25 cellular contexts compared by ENCODE assay signal in the genomic region with DNA sequence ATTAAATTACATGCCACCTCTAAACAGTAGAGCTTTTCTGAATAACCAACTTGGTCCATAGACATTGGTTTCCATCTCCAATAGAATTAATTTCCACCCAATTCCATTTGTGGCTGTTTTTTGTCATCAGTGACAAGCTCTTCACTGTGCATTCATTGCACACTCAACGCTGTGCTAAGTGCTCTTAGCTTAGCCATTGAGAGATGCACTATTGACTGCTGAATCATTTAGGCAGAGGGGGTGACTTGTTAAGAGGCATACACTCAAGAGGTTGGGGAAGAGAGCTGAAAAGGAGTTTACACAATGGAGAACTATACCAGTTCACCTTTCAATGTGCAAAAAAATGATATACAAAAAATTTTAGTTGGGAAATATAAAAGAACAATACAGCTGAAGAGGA. TPM values are rescaled to one million over a fixed set of nuclear protein-coding genes. Genes with fewer than 3 reads are reported as not detected.
DNase-seq lines count a peak whose midpoint lies in the region; ATAC-seq and TF ChIP-seq lines count a peak whose summit lies in the region.
"Had no signal": no experiment of that assay in that cellular context is flagged by ENCODE, and none has a peak within 500 bp of the region (broad histone marks: within the 10 kb centered on the region; RNA-seq: fewer than 3 reads in every experiment).

No MANE protein-coding gene starts in this region.

- in situ Hi-C loops in IMR-90 (cut with MboI; ENCODE audit: low sequenced_read_pairs): no loop called here

- H4K91ac ChIP-seq in IMR-90 (ENCODE audit: insufficient read depth, low read depth, low read length): no peak overlapping the region

- peaks cover 3% of the 10 kb centered on the region for H3K9me1 ChIP-seq in IMR-90 (ENCODE audit: insufficient read depth, low read length)

- ATAC-seq in IMR-90 (ENCODE audit: low read depth) (no peak), lung (ENCODE audit: insufficient read depth, low FRiP score) (peak; percentile 59), GM18870 (IDR thresholded peaks at IDR 0.05; ENCODE audit: unreplicated experiment) (no peak), HG02678 (IDR thresholded peaks at IDR 0.05; ENCODE audit: unreplicated experiment) (no peak)
- ATAC-seq: activated T-cell treated with anti-CD3 and anti-CD28 coated beads, Interleukin-2, amount 50 U/mL, for 4 hours; gastroesophageal sphincter; GM23338; T-cell had no signal

- H2AK9ac ChIP-seq in IMR-90 (replicated peaks; ENCODE audit: low read depth, low read length, poor library complexity): no peak overlapping the region

- no peak overlapping the region for H3K14ac ChIP-seq in IMR-90 (replicated peaks; ENCODE audit: low read depth, low read length)

- BruUV-seq in IMR-90 (replicated peaks; lab: Mats Ljungman, UMichigan): no TSS peak

- no CpG with 5 or more reads among the region's 1 CpG for WGBS in IMR-90 (ENCODE audit: extremely low coverage in 2 of 2, insufficient read length in 1 of 2), 2 experiments
- 71 to 89% methylated on average over 1 of the region's 1 CpG for WGBS in lung, 2 donors

- dilution Hi-C loops in IMR-90 (cut with HindIII; ENCODE audit: low sequenced_read_pairs, unreplicated experiment): loop anchor here (25.0 kb wide), 1 partner anchor 250 kb away; a partner anchor contains a TSS

- H2AK5ac ChIP-seq in IMR-90 (ENCODE audit: low read depth, low read length): peak overlapping the region; percentile 84; the same call in 1 of the 2 replicates

- H3K4me3 ChIP-seq in IMR-90 (ENCODE audit: insufficient read depth, low read depth, low read length) (no peak overlapping the region), lung (no peak overlapping the region), Karpas-422 (ENCODE audit: low read length) (no peak overlapping the region)
- H3K4me3 ChIP-seq: BLaER1 treated with 17β-estradiol and CSF1 and Interleukin-3, amounts not matched to agents 10 nM and 100 nM; gastroesophageal sphincter; GM23338; sigmoid colon; SJSA1; tibial artery had no signal

- H3K23ac ChIP-seq in IMR-90 (ENCODE audit: low read depth, low read length): no peak overlapping the region

- DNase-seq in IMR-90: no peak
- DNase-seq in NCI-H187 (lab: John Stamatoyannopoulos, UW): peak; percentile 86 to 92
- DNase-seq in NCI-H345 (lab: John Stamatoyannopoulos, UW): peak; percentile 91
- DNase-seq in lung (ENCODE audit: low spot score): no peak
- DNase-seq in NCI-H446 (lab: John Stamatoyannopoulos, UW): no peak
- DNase-seq in Karpas-422: no peak
- DNase-seq: activated B cell treated with CpG ODN at 0.5 μM for 24 hours; activated CD4-positive, alpha-beta T cell treated with anti-CD3 and anti-CD28 coated beads, Interleukin-2, amount 10 ng/mL, durations not matched to agents 7 days and 5 days; activated gamma-delta T cell treated with Interleukin-2 at 50 U/mL for 16 hours; activated naive CD8-positive, alpha-beta T cell treated with anti-CD3 and anti-CD28 coated beads, Interleukin-2, amount 10 ng/mL, durations not matched to agents 7 days and 5 days; activated T-cell treated with anti-CD3 and anti-CD28 coated beads, Interleukin-2, amount 50 U/mL, for 4 hours; aorta; nephron progenitor cell; OCI-M1; sigmoid colon; stimulated activated CD4-positive, alpha-beta T cell treated with anti-CD3 and anti-CD28 coated beads, Interleukin-4, amount 100 ng/mL, for 24 hours; T-cell; tibial artery had no signal

- H4K20me1 ChIP-seq in IMR-90 (ENCODE audit: insufficient read depth, low read length): no peaks in the 10 kb centered on the region
- H4K20me1 ChIP-seq in Karpas-422 (ENCODE audit: insufficient read depth, low read depth, low read length): no peaks in the 10 kb centered on the region
- H4K20me1 ChIP-seq: BLaER1 treated with 17β-estradiol and CSF1 and Interleukin-3, amounts not matched to agents 10 nM and 100 nM had no signal

- peak overlapping the region; percentile 80; the same call in 1 of the 2 replicates for H2BK20ac ChIP-seq in IMR-90 (ENCODE audit: low read depth, low read length)

- H3K4me1 ChIP-seq in IMR-90 (ENCODE audit: control insufficient read depth, insufficient read depth, low read length) (peaks cover 2% of the 10 kb centered on the region; the same call in 1 of the 2 replicates), lung (ENCODE audit: control insufficient read depth in 2 of 2, insufficient read depth in 2 of 2, low read length in 2 of 2) (no peaks in the 10 kb centered on the region), Karpas-422 (ENCODE audit: low read length) (no peaks in the 10 kb centered on the region)
- H3K4me1 ChIP-seq: BLaER1 treated with 17β-estradiol and CSF1 and Interleukin-3, amounts not matched to agents 10 nM and 100 nM; gastroesophageal sphincter; sigmoid colon; tibial artery had no signal

- POLR2A ChIA-PET in IMR-90 (lab: Charles Lee; ENCODE audit: unreplicated experiment): no interaction called here

- no peak overlapping the region; the same call in 1 of the 2 replicates for H2BK120ac ChIP-seq in IMR-90 (ENCODE audit: low read depth, low read length)

- H3K56ac ChIP-seq in IMR-90 (ENCODE audit: extremely low read depth, insufficient read depth, low read length): no peak overlapping the region

- H3K79me2 ChIP-seq in Karpas-422 (ENCODE audit: low read length): no peaks in the 10 kb centered on the region

- no peak overlapping the region for H4K8ac ChIP-seq in IMR-90 (ENCODE audit: low read depth in 2 of 2, low read length in 2 of 2)

- no peaks in the 10 kb centered on the region for H3K79me1 ChIP-seq in IMR-90 (ENCODE audit: low read depth in 1 of 2, low read length in 2 of 2)

- H3K4ac ChIP-seq in IMR-90 (ENCODE audit: low read depth, low read length): peak overlapping the region; percentile 62; the same call in 1 of the 2 replicates

- CTCF ChIA-PET in IMR-90 (lab: Yijun Ruan, JAX): interaction anchor here (0.6 to 0.7 kb wide), 2 partner anchors 139 to 370 kb away, joined by 3 to 4 read pairs; no protein-coding TSS in a partner anchor

- no peak for TF ChIP-seq POLR2A in IMR-90 (IDR thresholded peaks at IDR 0.05; ENCODE audit: low read depth, low read length)

- no peak overlapping the region for H3K27ac ChIP-seq in IMR-90 (ENCODE audit: insufficient read depth, low read length)
- H3K27ac ChIP-seq in lung (ENCODE audit: low read depth in 1 of 2, low read length in 1 of 2): no peak overlapping the region
- no peak overlapping the region for H3K27ac ChIP-seq in Karpas-422 (ENCODE audit: low read length)
- H3K27ac ChIP-seq: BLaER1 treated with 17β-estradiol and CSF1 and Interleukin-3, amounts not matched to agents 10 nM and 100 nM; gastroesophageal sphincter; RWPE1; sigmoid colon; SJSA1; tibial artery had no signal

- H3K36me3 ChIP-seq in IMR-90 (ENCODE audit: control insufficient read depth, insufficient read depth, low read length) (no peaks in the 10 kb centered on the region), lung (ENCODE audit: control insufficient read depth in 2 of 2, insufficient read depth in 2 of 2, low read length in 2 of 2) (no peaks in the 10 kb centered on the region), Karpas-422 (ENCODE audit: insufficient read depth, low read length) (no peaks in the 10 kb centered on the region)
- H3K36me3 ChIP-seq: BLaER1 treated with 17β-estradiol and CSF1 and Interleukin-3, amounts not matched to agents 10 nM and 100 nM; gastroesophageal sphincter; sigmoid colon; SJSA1; tibial artery had no signal

- H2BK5ac ChIP-seq in IMR-90 (ENCODE audit: low read depth, low read length, poor library complexity, severe bottlenecking): peak overlapping the region; percentile 39

- no peak overlapping the region for H3K18ac ChIP-seq in IMR-90 (ENCODE audit: low read depth, low read length)

- H3K9me3 ChIP-seq in IMR-90 (ENCODE audit: control insufficient read depth, insufficient read depth, low read length) (no peaks in the 10 kb centered on the region), lung (ENCODE audit: control insufficient read depth in 2 of 2, insufficient read depth in 1 of 2, low read length in 1 of 2) (no peaks in the 10 kb centered on the region), Karpas-422 (ENCODE audit: low read length) (no peaks in the 10 kb centered on the region)
- H3K9me3 ChIP-seq: BLaER1 treated with 17β-estradiol and CSF1 and Interleukin-3, amounts not matched to agents 10 nM and 100 nM; gastroesophageal sphincter; sigmoid colon; SJSA1; tibial artery had no signal

- H3K27me3 ChIP-seq in IMR-90 (ENCODE audit: control insufficient read depth, insufficient read depth, low read length): no peaks in the 10 kb centered on the region
- H3K27me3 ChIP-seq in lung (ENCODE audit: control insufficient read depth, insufficient read depth): no peaks in the 10 kb centered on the region
- no peaks in the 10 kb centered on the region for H3K27me3 ChIP-seq in Karpas-422 (ENCODE audit: low read length)
- H3K27me3 ChIP-seq: BLaER1 treated with 17β-estradiol and CSF1 and Interleukin-3, amounts not matched to agents 10 nM and 100 nM; gastroesophageal sphincter; sigmoid colon; SJSA1; tibial artery had no signal

- no peak overlapping the region; the same call in 1 of the 2 replicates for H4K5ac ChIP-seq in IMR-90 (ENCODE audit: low read depth, low read length)

- no peak overlapping the region for H2AFZ ChIP-seq in IMR-90 (replicated peaks; ENCODE audit: low read length, poor library complexity)
- H2AFZ ChIP-seq in Karpas-422 (ENCODE audit: low read length): no peak overlapping the region
- H2AFZ ChIP-seq: GM23338 had no signal

- peak overlapping the region; percentile 30; the same call in 1 of the 3 replicates for H2BK15ac ChIP-seq in IMR-90 (ENCODE audit: low read depth, low read length)

- intact Hi-C loops in IMR-90 (cut with micrococcal nuclease): no loop called here

- TF ChIP-seq CTCF in IMR-90 (conservative IDR thresholded peaks at IDR 0.05; ENCODE audit: low read depth, low read length) (no peak), lung (IDR thresholded peaks at IDR 0.05; ENCODE audit: control extremely low read depth, extremely low read depth) (no peak)

- H3K9me2 ChIP-seq in Karpas-422 (replicated peaks; ENCODE audit: insufficient read depth, low read length): no peaks in the 10 kb centered on the region

- H3K4me2 ChIP-seq in IMR-90 (ENCODE audit: low read depth, low read length) (no peak overlapping the region), Karpas-422 (ENCODE audit: low read depth, low read length, poor library complexity, severe bottlenecking) (no peak overlapping the region)
- H3K4me2 ChIP-seq: BLaER1 treated with 17β-estradiol and CSF1 and Interleukin-3, amounts not matched to agents 10 nM and 100 nM; GM23338 had no signal

- H3K9ac ChIP-seq in IMR-90 (ENCODE audit: low read depth, low read length): no peak overlapping the region
- no peak overlapping the region for H3K9ac ChIP-seq in Karpas-422 (ENCODE audit: low read length)
- H3K9ac ChIP-seq: BLaER1 treated with 17β-estradiol and CSF1 and Interleukin-3, amounts not matched to agents 10 nM and 100 nM had no signal

- no peak for TF ChIP-seq RAD21 in IMR-90 (IDR thresholded peaks at IDR 0.05; ENCODE audit: low read length)

RNA-seq across cellular contexts. Expression of a gene that starts 31.9 kb away (rescaled TPM):
- 15.6 and 20.3 TPM in 2 replicates for total RNA-seq in IMR-90 (2012; rRNA removed)
- 19.0 and 19.7 TPM in 2 replicates for polyA plus RNA-seq in IMR-90 (2012; rRNA removed)
- polyA plus RNA-seq in IMR-90 (2012; cell fraction: cytosol; rRNA removed): 4.3 and 7.1 TPM in 2 replicates
- 9.9 and 27.7 TPM in 2 replicates for polyA plus RNA-seq in IMR-90 (2012; cell fraction: nucleus; rRNA removed; ENCODE audit: low replicate concordance)
- 10 to 100 TPM; 19.7 to 25.2 TPM for total RNA-seq in lung
- 10 to 100 TPM in 1 of 2 donors, 1 to 10 TPM in 1; 5.2 to 10.5 TPM for polyA plus RNA-seq in lung
- total RNA-seq in Karpas-422 (2014; rRNA removed; shearing (Covaris generic); ENCODE audit: low replicate concordance): 28.3 and 35.0 TPM in 2 replicates

RNA-seq across cellular contexts. Expression of a gene that starts 51.4 kb away (rescaled TPM):
- 0.56 and 1.1 TPM in 2 replicates for total RNA-seq in IMR-90 (2012; rRNA removed)
- 0.09 and 0.20 TPM in 2 replicates for polyA plus RNA-seq in IMR-90 (2012; rRNA removed)
- 0.07 TPM in 1 of 2 replicates, not detected in the other for polyA plus RNA-seq in IMR-90 (2012; cell fraction: cytosol; rRNA removed)
- polyA plus RNA-seq in IMR-90 (2012; cell fraction: nucleus; rRNA removed; ENCODE audit: low replicate concordance): 0.05 and 0.19 TPM in 2 replicates
- 1 to 10 TPM; 2.2 to 5.1 TPM for total RNA-seq in lung
- polyA plus RNA-seq in lung: 1 to 10 TPM in 1 of 2 donors, under 1 TPM in 1; 0.28 to 8.7 TPM
- 0.04 and 0.19 TPM in 2 replicates for total RNA-seq in Karpas-422 (2014; rRNA removed; shearing (Covaris generic); ENCODE audit: low replicate concordance)
- polyA plus RNA-seq: GM23338 had no signal

Comparison
In these comparisons a context has a peak if more than half of its experiments do, and no peak if none do; other contexts are left out.
1. DNase-seq: peak in NCI-H187 (2 of 2) and NCI-H345 (single experiment); none in IMR-90 (single experiment), lung (single experiment), NCI-H446 (0 of 2) and Karpas-422 (single experiment).